ENCODE assay signal across 28 cellular contexts in genomic region chr10:17805440-17805839, GRCh38. TPM values are rescaled to one million over a fixed set of nuclear protein-coding genes. Genes with fewer than 3 reads are reported as not detected.
A peak's percentile ranks its signal among the peaks of the same experiment; 100 is the strongest.
DNase-seq lines count a peak whose midpoint lies in the region; ATAC-seq and TF ChIP-seq lines count a peak whose summit lies in the region.
"Had no signal": no experiment of that assay in that cellular context is flagged by ENCODE, and none has a peak within 500 bp of the region (broad histone marks: within the 10 kb centered on the region; RNA-seq: fewer than 3 reads in every experiment).

No MANE protein-coding gene starts in this region.

- H3K27ac Mint-ChIP-seq in dendritic cell treated with granulocyte-macrophage colony-stimulating factor and Interleukin-4, amounts not matched to agents 40 ng/mL and 50 ng/mL, for 4 days, result peak overlapping the region; percentile 78
- H3K27ac Mint-ChIP-seq: activated naive CD4-positive, alpha-beta T cell treated with anti-CD3 and anti-CD28 coated beads for 36 hours; activated T-helper 1 cell treated with anti-CD3 and anti-CD28 coated beads, Interleukin-12 subunit alpha, Interleukin-12 subunit beta, Interleukin-2, Interleukin-4 antibody, amounts not matched to agents 30 ng/mL and 10 ng/mL and 1 ng/mL, durations not matched to agents 14 hours and 24 hours and 36 hours; immature natural killer cell; mesothelial cell of epicardium had no signal

- no peaks in the 10 kb centered on the region for H3K79me2 ChIP-seq in Karpas-422 (ENCODE audit: low read length)
- H3K79me2 ChIP-seq: hepatocyte had no signal

- H2AFZ ChIP-seq in Karpas-422 (ENCODE audit: low read length), result no peak overlapping the region
- H2AFZ ChIP-seq: hepatocyte had no signal

- intact Hi-C loops in left ventricle myocardium superior (cut with micrococcal nuclease) (no loop called here), left ventricle myocardium inferior (cut with micrococcal nuclease) (no loop called here)
- intact Hi-C loops in dendritic cell treated with granulocyte-macrophage colony-stimulating factor and Interleukin-4, amounts not matched to agents 40 ng/mL and 50 ng/mL, for 4 days (cut with micrococcal nuclease), result loop anchor here (5.0 to 10.0 kb wide), 3 partner anchors 33 to 161 kb away; partner anchors contain the start of gene STAM

- H3K27me3 ChIP-seq in left ventricle myocardium inferior (ENCODE audit: low read depth), result no peaks in the 10 kb centered on the region
- no peaks in the 10 kb centered on the region for H3K27me3 ChIP-seq in Karpas-422 (ENCODE audit: low read length)
- H3K27me3 ChIP-seq: adrenal gland, body of pancreas, dorsolateral prefrontal cortex, gastroesophageal sphincter, hepatocyte had no signal

- H3K4me1 ChIP-seq in left ventricle myocardium inferior (peaks cover 6% of the 10 kb centered on the region), Karpas-422 (ENCODE audit: low read length) (peaks cover 14% of the 10 kb centered on the region)
- H3K4me1 ChIP-seq: adrenal gland, body of pancreas, gastroesophageal sphincter, psoas muscle had no signal

- H3K9ac ChIP-seq in Karpas-422 (ENCODE audit: low read length), result no peak overlapping the region; the same call in 1 of the 2 replicates

- TF ChIP-seq CTCF in left ventricle myocardium inferior (IDR thresholded peaks at IDR 0.05; ENCODE audit: borderline replicate concordance), result no peak

- peaks cover 50% of the 10 kb centered on the region for H3K4me1 Mint-ChIP-seq in dendritic cell treated with granulocyte-macrophage colony-stimulating factor and Interleukin-4, amounts not matched to agents 40 ng/mL and 50 ng/mL, for 4 days (ENCODE audit: low read depth)
- H3K4me1 Mint-ChIP-seq: mesothelial cell of epicardium had no signal

- no peaks in the 10 kb centered on the region for H3K27me3 Mint-ChIP-seq in dendritic cell treated with granulocyte-macrophage colony-stimulating factor and Interleukin-4, amounts not matched to agents 40 ng/mL and 50 ng/mL, for 4 days

- no peaks in the 10 kb centered on the region for H3K9me3 Mint-ChIP-seq in dendritic cell treated with granulocyte-macrophage colony-stimulating factor and Interleukin-4, amounts not matched to agents 40 ng/mL and 50 ng/mL, for 4 days
- H3K9me3 Mint-ChIP-seq: activated naive CD4-positive, alpha-beta T cell treated with anti-CD3 and anti-CD28 coated beads for 36 hours; activated T-helper 1 cell treated with anti-CD3 and anti-CD28 coated beads, Interleukin-12 subunit alpha, Interleukin-12 subunit beta, Interleukin-2, Interleukin-4 antibody, amounts not matched to agents 30 ng/mL and 10 ng/mL and 1 ng/mL, durations not matched to agents 14 hours and 24 hours and 36 hours; immature natural killer cell; stimulated activated naive CD8-positive, alpha-beta T cell treated with anti-CD3 and anti-CD28 coated beads, Interleukin-15, amount 100 ng/mL, for 72 hours had no signal

- H3K4me2 ChIP-seq in Karpas-422 (ENCODE audit: low read depth, low read length, poor library complexity, severe bottlenecking), result peak overlapping the region; percentile 54
- H3K4me2 ChIP-seq: hepatocyte had no signal

- H3K4me3 ChIP-seq in left ventricle myocardium inferior (no peak overlapping the region), Karpas-422 (ENCODE audit: low read length) (no peak overlapping the region)
- H3K4me3 ChIP-seq: adrenal gland, body of pancreas, dorsolateral prefrontal cortex, gastroesophageal sphincter, hepatocyte, psoas muscle had no signal

- DNase-seq in left ventricle myocardium superior, result no peak
- DNase-seq in left ventricle myocardium inferior, result no peak
- no peak for DNase-seq in Karpas-422
- DNase-seq in NCI-H82 treated with DMSO at 0.1 percent for 48 hours (lab: John Stamatoyannopoulos, UW; ENCODE audit: unreplicated experiment), result no peak
- no peak for DNase-seq in NCI-H1930 (lab: John Stamatoyannopoulos, UW)
- no peak for DNase-seq in GF-D8 (lab: John Stamatoyannopoulos, UW)
- DNase-seq: activated CD8-positive, alpha-beta memory T cell treated with anti-CD3 and anti-CD28 coated beads, Interleukin-2, amount 50 U/mL, for 4 hours; adrenal gland; DMS79; dorsolateral prefrontal cortex; NCI-H1436 treated with DMSO at 0.1 percent for 48 hours; NCI-H446 treated with DMSO at 0.1 percent for 48 hours; NCI-H82; occipital lobe; psoas muscle; SIG-M5; T1000 had no signal

- H4K20me1 ChIP-seq in Karpas-422 (ENCODE audit: insufficient read depth, low read depth, low read length), result no peaks in the 10 kb centered on the region

- H3K36me3 ChIP-seq in left ventricle myocardium inferior, result no peaks in the 10 kb centered on the region
- no peaks in the 10 kb centered on the region for H3K36me3 ChIP-seq in Karpas-422 (ENCODE audit: insufficient read depth, low read length)
- H3K36me3 ChIP-seq: adrenal gland, gastroesophageal sphincter had no signal

- H3K9me3 ChIP-seq in left ventricle myocardium inferior (replicated peaks), result peaks cover 6% of the 10 kb centered on the region
- H3K9me3 ChIP-seq in Karpas-422 (ENCODE audit: low read length), result no peaks in the 10 kb centered on the region
- H3K9me3 ChIP-seq: adrenal gland, body of pancreas had no signal

- H3K4me3 Mint-ChIP-seq in dendritic cell treated with granulocyte-macrophage colony-stimulating factor and Interleukin-4, amounts not matched to agents 40 ng/mL and 50 ng/mL, for 4 days, result no peak overlapping the region
- H3K4me3 Mint-ChIP-seq: activated naive CD4-positive, alpha-beta T cell treated with anti-CD3 and anti-CD28 coated beads for 36 hours; activated T-helper 1 cell treated with anti-CD3 and anti-CD28 coated beads, Interleukin-12 subunit alpha, Interleukin-12 subunit beta, Interleukin-2, Interleukin-4 antibody, amounts not matched to agents 30 ng/mL and 10 ng/mL and 1 ng/mL, durations not matched to agents 14 hours and 24 hours and 36 hours; immature natural killer cell; mesothelial cell of epicardium; stimulated activated naive CD8-positive, alpha-beta T cell treated with anti-CD3 and anti-CD28 coated beads, Interleukin-15, amount 100 ng/mL, for 72 hours had no signal

- H3K9me2 ChIP-seq in Karpas-422 (replicated peaks; ENCODE audit: insufficient read depth, low read length), result no peaks in the 10 kb centered on the region

- no peak for TF ChIP-seq POLR2A in GM18505 (IDR thresholded peaks at IDR 0.05; ENCODE audit: borderline replicate concordance, extremely low read depth, insufficient read depth, insufficient read length)

- peaks cover 27% of the 10 kb centered on the region for H3K36me3 Mint-ChIP-seq in dendritic cell treated with granulocyte-macrophage colony-stimulating factor and Interleukin-4, amounts not matched to agents 40 ng/mL and 50 ng/mL, for 4 days (ENCODE audit: low read depth)
- H3K36me3 Mint-ChIP-seq: immature natural killer cell, mesothelial cell of epicardium, naive B cell had no signal

- ATAC-seq in left ventricle myocardium superior (peak; percentile 44), GM18505 (IDR thresholded peaks at IDR 0.05; ENCODE audit: unreplicated experiment) (no peak)
- ATAC-seq: body of pancreas, gastroesophageal sphincter, psoas muscle had no signal

- no peak overlapping the region for H3K27ac ChIP-seq in left ventricle myocardium inferior (replicated peaks)
- no peak overlapping the region for H3K27ac ChIP-seq in Karpas-422 (ENCODE audit: low read length)
- H3K27ac ChIP-seq: adrenal gland, body of pancreas, dorsolateral prefrontal cortex, gastroesophageal sphincter, hepatocyte, psoas muscle had no signal

RNA-seq across cellular contexts. Expression of gene MRC1, which starts 3.7 kb away (rescaled TPM):
- total RNA-seq in left ventricle myocardium superior (26.7 TPM), left ventricle myocardium inferior (18.9 TPM)
- total RNA-seq in Karpas-422 (2014; rRNA removed; shearing (Covaris generic); ENCODE audit: low replicate concordance), result 0.04 TPM in 1 of 2 replicates, not detected in the other
- total RNA-seq: activated T-helper 1 cell treated with anti-CD3 and anti-CD28 coated beads, Interleukin-12 subunit alpha, Interleukin-12 subunit beta, Interleukin-2, Interleukin-4 antibody, amounts not matched to agents 30 ng/mL and 10 ng/mL and 1 ng/mL, durations not matched to agents 14 hours and 24 hours and 36 hours; mesothelial cell of epicardium had no signal

RNA-seq across cellular contexts. Expression of gene TMEM236, which starts 53.4 kb away (rescaled TPM):
- 0.30 TPM for total RNA-seq in left ventricle myocardium superior
- 0.66 TPM for total RNA-seq in left ventricle myocardium inferior
- 0.04 and 0.19 TPM in 2 replicates for total RNA-seq in Karpas-422 (2014; rRNA removed; shearing (Covaris generic); ENCODE audit: low replicate concordance)
- total RNA-seq: activated naive CD4-positive, alpha-beta T cell treated with anti-CD3 and anti-CD28 coated beads for 36 hours; activated T-helper 1 cell treated with anti-CD3 and anti-CD28 coated beads, Interleukin-12 subunit alpha, Interleukin-12 subunit beta, Interleukin-2, Interleukin-4 antibody, amounts not matched to agents 30 ng/mL and 10 ng/mL and 1 ng/mL, durations not matched to agents 14 hours and 24 hours and 36 hours had no signal

Comparison
In these comparisons a context has a peak if more than half of its experiments do, and no peak if none do; other contexts are left out.
1. RNA of gene MRC1, which starts 3.7 kb away (total RNA-seq): 26.7 TPM in left ventricle myocardium superior (single experiment) and 18.9 TPM in left ventricle myocardium inferior (single experiment); 0.04 TPM in Karpas-422; every median in the first group is over 10 times any median in the second.